Comparison of ENCODE assay signal across 9 cellular contexts in the genomic region with DNA sequence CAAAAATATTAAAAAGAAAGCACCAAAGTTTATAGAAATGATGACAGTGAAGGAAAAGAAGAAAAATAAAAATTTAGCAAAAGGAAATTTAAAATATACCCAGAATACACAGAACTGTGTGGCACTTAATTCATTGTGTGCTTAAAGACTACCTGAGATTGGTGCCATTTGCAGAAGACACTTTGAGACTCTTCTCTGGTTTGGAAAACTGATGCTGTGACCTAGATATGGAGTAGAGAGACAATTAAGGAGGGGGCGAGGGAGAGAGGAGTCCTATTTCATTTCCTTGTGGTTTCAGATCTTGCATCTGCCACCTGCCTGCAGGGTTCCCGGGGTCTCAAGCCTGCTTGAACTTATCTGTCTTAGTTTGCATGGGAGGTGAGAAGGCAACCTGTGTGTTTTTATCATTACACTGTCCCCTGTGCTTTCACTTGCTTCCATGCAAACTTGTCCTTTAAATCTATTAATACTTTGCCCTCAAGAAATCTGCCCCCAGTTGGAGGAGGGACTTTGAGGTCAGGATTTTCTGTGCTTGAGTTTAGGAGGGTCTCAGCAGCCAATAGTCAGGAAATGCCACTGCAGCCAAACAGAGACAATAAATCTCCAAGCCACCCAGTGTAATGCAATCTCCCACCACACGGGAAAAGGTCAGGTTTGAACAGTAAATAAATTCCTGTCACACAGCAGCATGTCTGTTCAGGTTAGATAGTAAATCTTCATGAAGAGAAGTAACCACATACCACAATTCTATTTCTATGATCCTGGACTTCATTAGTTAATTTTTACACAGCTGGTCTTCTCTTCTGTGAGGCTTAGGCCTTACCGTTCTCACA.
DNase-seq lines count a peak whose midpoint lies in the region; FAIRE-seq and TF ChIP-seq lines count a peak whose summit lies in the region.
"Had no signal": no experiment of that assay in that cellular context is flagged by ENCODE, and none has a peak within 500 bp of the region (broad histone marks: within the 10 kb centered on the region; RNA-seq: fewer than 3 reads in every experiment).

No MANE protein-coding gene starts in this region.

- peak; percentile 5 for DNase-seq in GM12891 (ENCODE audit: insufficient read length, low spot score)
- DNase-seq in NCI-H187 treated with DMSO at 0.1 percent for 48 hours (lab: John Stamatoyannopoulos, UW): peak; percentile 66
- DNase-seq in chondrocyte (ENCODE audit: low spot score): no peak
- DNase-seq in osteocyte (ENCODE audit: extremely low spot score, unreplicated experiment): no peak
- no peak for DNase-seq in SIG-M5 treated with dmso at 0.1 percent for 504 hours (lab: John Stamatoyannopoulos, UW; ENCODE audit: unreplicated experiment)
- no peak for DNase-seq in UCSD-AML1 (lab: John Stamatoyannopoulos, UW; ENCODE audit: unreplicated experiment)
- DNase-seq in effector CD4-positive, alpha-beta T cell: no peak
- DNase-seq: erythroblast had no signal

- no peaks in the 10 kb centered on the region for H3K27me3 Mint-ChIP-seq in chondrocyte (ENCODE audit: low read depth)
- no peaks in the 10 kb centered on the region for H3K27me3 Mint-ChIP-seq in osteocyte (ENCODE audit: unreplicated experiment)
- H3K27me3 Mint-ChIP-seq: activated naive CD4-positive, alpha-beta T cell treated with anti-CD3 and anti-CD28 coated beads, Interleukin-2, amount 50 U/mL, for 24 hours had no signal

- H3K27ac Mint-ChIP-seq in chondrocyte (ENCODE audit: unreplicated experiment) (no peak overlapping the region), osteocyte (ENCODE audit: unreplicated experiment) (no peak overlapping the region)
- H3K27ac Mint-ChIP-seq: activated naive CD4-positive, alpha-beta T cell treated with anti-CD3 and anti-CD28 coated beads, Interleukin-2, amount 50 U/mL, for 24 hours had no signal

- H3K4me3 Mint-ChIP-seq in chondrocyte (ENCODE audit: unreplicated experiment) (no peak overlapping the region), osteocyte (ENCODE audit: unreplicated experiment) (no peak overlapping the region)
- H3K4me3 Mint-ChIP-seq: activated naive CD4-positive, alpha-beta T cell treated with anti-CD3 and anti-CD28 coated beads, Interleukin-2, amount 50 U/mL, for 24 hours had no signal

- FAIRE-seq in GM12891 (lab: Jason Lieb, UNC): no peak

- no peak for TF ChIP-seq POLR2A in GM12891 (IDR thresholded peaks at IDR 0.05; ENCODE audit: low read depth, low read length)

- H3K9me3 Mint-ChIP-seq in chondrocyte (ENCODE audit: low read depth) (no peaks in the 10 kb centered on the region), osteocyte (ENCODE audit: unreplicated experiment) (no peaks in the 10 kb centered on the region)
- H3K9me3 Mint-ChIP-seq: activated naive CD4-positive, alpha-beta T cell treated with anti-CD3 and anti-CD28 coated beads, Interleukin-2, amount 50 U/mL, for 24 hours had no signal

- TF ChIP-seq CTCF in chondrocyte (IDR thresholded peaks at IDR 0.05) (peak; percentile 41), osteocyte (IDR thresholded peaks at IDR 0.05) (peak; percentile 22)

- H3K36me3 Mint-ChIP-seq in chondrocyte (ENCODE audit: low read depth) (no peaks in the 10 kb centered on the region), osteocyte (ENCODE audit: unreplicated experiment) (no peaks in the 10 kb centered on the region)
- H3K36me3 Mint-ChIP-seq: activated naive CD4-positive, alpha-beta T cell treated with anti-CD3 and anti-CD28 coated beads, Interleukin-2, amount 50 U/mL, for 24 hours had no signal

- no peaks in the 10 kb centered on the region for H3K4me1 Mint-ChIP-seq in chondrocyte (ENCODE audit: low read depth)
- H3K4me1 Mint-ChIP-seq in osteocyte (ENCODE audit: unreplicated experiment): no peaks in the 10 kb centered on the region

TF ChIP-seq in GM12891, 5 proteins besides CTCF, POLR2A, EP300 and RAD21:
- TF ChIP-seq PAX5 (IDR thresholded peaks at IDR 0.05; ENCODE audit: insufficient read depth, low read length, severe bottlenecking) (no peak), POU2F2 (IDR thresholded peaks at IDR 0.05; ENCODE audit: low read depth, low read length) (no peak), TAF1 (IDR thresholded peaks at IDR 0.05; ENCODE audit: low read depth, low read length) (no peak), SPI1 (IDR thresholded peaks at IDR 0.05; ENCODE audit: low read depth, low read length) (no peak), POLR2AphosphoS5 (IDR thresholded peaks at IDR 0.05; ENCODE audit: low read depth, low read length) (no peak)

Comparison
In these comparisons a context has a peak if more than half of its experiments do, and no peak if none do; other contexts are left out.
1. DNase-seq: peak in GM12891 (single experiment) and NCI-H187 treated with DMSO at 0.1 percent for 48 hours (single experiment); none in chondrocyte (single experiment), osteocyte (single experiment), SIG-M5 treated with dmso at 0.1 percent for 504 hours (single experiment), UCSD-AML1 (single experiment) and effector CD4-positive, alpha-beta T cell (single experiment).